Comparison of ENCODE assay signal across 17 cellular contexts in genomic region chr10:85919358-85920022, GRCh38.
DNase-seq lines count a peak whose midpoint lies in the region; ATAC-seq and TF ChIP-seq lines count a peak whose summit lies in the region.
"Had no signal": no experiment of that assay in that cellular context is flagged by ENCODE, and none has a peak within 500 bp of the region (broad histone marks: within the 10 kb centered on the region; RNA-seq: fewer than 3 reads in every experiment).

No MANE protein-coding gene starts in this region.

- no peak for TF ChIP-seq EP300 in esophagus muscularis mucosa (IDR thresholded peaks at IDR 0.05)

- DNase-seq in activated CD8-positive, alpha-beta memory T cell treated with anti-CD3 and anti-CD28 coated beads, Interleukin-2, amount 10 ng/mL, durations not matched to agents 7 days and 5 days: peak; percentile 22
- no peak for DNase-seq in activated CD8-positive, alpha-beta memory T cell treated with anti-CD3 and anti-CD28 coated beads for 24 hours
- peak; percentile 26 for DNase-seq in NCI-H2107 treated with DMSO at 0.1 percent for 48 hours (lab: John Stamatoyannopoulos, UW; ENCODE audit: unreplicated experiment)
- peak; percentile 80 for DNase-seq in esophagus muscularis mucosa (ENCODE audit: extremely low spot score)
- peak; percentile 19 to 20 for DNase-seq in uterus
- DNase-seq in psoas muscle: no peak
- no peak for DNase-seq in SJCRH30
- DNase-seq: activated CD4-positive, alpha-beta T cell treated with anti-CD3 and anti-CD28 coated beads, Interleukin-2, amount 50 U/mL, for 4 hours; activated naive CD8-positive, alpha-beta T cell treated with anti-CD3 and anti-CD28 coated beads, Interleukin-2, amount 50 U/mL, for 24 hours; DND-41; foreskin melanocyte; GM23248; natural killer cell; NCI-H526; stimulated activated CD4-positive, alpha-beta T cell treated with anti-CD3 and anti-CD28 coated beads, Interleukin-15, amount 100 ng/mL, for 24 hours had no signal

- no peaks in the 10 kb centered on the region for H3K36me3 ChIP-seq in esophagus muscularis mucosa
- no peaks in the 10 kb centered on the region for H3K36me3 ChIP-seq in uterus
- no peaks in the 10 kb centered on the region for H3K36me3 ChIP-seq in psoas muscle (ENCODE audit: insufficient read depth in 1 of 2, low read depth in 1 of 2)
- H3K36me3 ChIP-seq in SJCRH30: no peaks in the 10 kb centered on the region

- H3K27ac Mint-ChIP-seq in activated CD8-positive, alpha-beta memory T cell treated with anti-CD3 and anti-CD28 coated beads, Interleukin-2, amount 10 ng/mL, durations not matched to agents 7 days and 5 days: no peak overlapping the region
- H3K27ac Mint-ChIP-seq: activated naive CD8-positive, alpha-beta T cell treated with anti-CD3 and anti-CD28 coated beads, Interleukin-2, amount 50 U/mL, for 24 hours; natural killer cell had no signal

- no peaks in the 10 kb centered on the region for H3K36me3 Mint-ChIP-seq in activated CD8-positive, alpha-beta memory T cell treated with anti-CD3 and anti-CD28 coated beads, Interleukin-2, amount 10 ng/mL, durations not matched to agents 7 days and 5 days
- H3K36me3 Mint-ChIP-seq: natural killer cell had no signal

- H3K27me3 ChIP-seq in esophagus muscularis mucosa (no peaks in the 10 kb centered on the region), uterus (no peaks in the 10 kb centered on the region), psoas muscle (ENCODE audit: insufficient read depth in 3 of 3, low read length in 2 of 3) (peaks cover 0 to 2% (median 0%) of the 10 kb centered on the region in 3 donors), SJCRH30 (no peaks in the 10 kb centered on the region)

- peak overlapping the region in 1 of 4 donors; percentile 33 for H3K27ac ChIP-seq in esophagus muscularis mucosa (replicated peaks in 1 of 4)
- H3K27ac ChIP-seq in uterus: peak overlapping the region in 1 of 2 donors; percentile 2
- H3K27ac ChIP-seq in psoas muscle: no peak overlapping the region
- H3K27ac ChIP-seq in SJCRH30: no peak overlapping the region
- H3K27ac ChIP-seq: GM23248 had no signal

- no peaks in the 10 kb centered on the region for H3K9me3 ChIP-seq in esophagus muscularis mucosa
- no peaks in the 10 kb centered on the region for H3K9me3 ChIP-seq in uterus
- no peaks in the 10 kb centered on the region for H3K9me3 ChIP-seq in psoas muscle
- H3K9me3 ChIP-seq in SJCRH30 (replicated peaks): no peaks in the 10 kb centered on the region

- H3K27me3 Mint-ChIP-seq in activated CD8-positive, alpha-beta memory T cell treated with anti-CD3 and anti-CD28 coated beads, Interleukin-2, amount 10 ng/mL, durations not matched to agents 7 days and 5 days: no peaks in the 10 kb centered on the region

- H3K4me1 ChIP-seq in esophagus muscularis mucosa: peaks cover 9 to 63% (median 56%) of the 10 kb centered on the region in 4 donors
- peaks cover 0 to 4% of the 10 kb centered on the region in 2 donors for H3K4me1 ChIP-seq in uterus
- H3K4me1 ChIP-seq in psoas muscle: no peaks in the 10 kb centered on the region
- H3K4me1 ChIP-seq in SJCRH30: no peaks in the 10 kb centered on the region

- WGBS in esophagus muscularis mucosa: 16% methylated on average over 5 of the region's 5 CpGs
- WGBS in psoas muscle, 3 donors: 18 to 36% (median 26%) methylated on average over 5 of the region's 5 CpGs

- no peaks in the 10 kb centered on the region for H3K9me3 Mint-ChIP-seq in activated CD8-positive, alpha-beta memory T cell treated with anti-CD3 and anti-CD28 coated beads, Interleukin-2, amount 10 ng/mL, durations not matched to agents 7 days and 5 days (ENCODE audit: low read depth)
- H3K9me3 Mint-ChIP-seq: activated naive CD8-positive, alpha-beta T cell treated with anti-CD3 and anti-CD28 coated beads, Interleukin-2, amount 50 U/mL, for 24 hours; natural killer cell had no signal

- H3K4me3 Mint-ChIP-seq in activated CD8-positive, alpha-beta memory T cell treated with anti-CD3 and anti-CD28 coated beads, Interleukin-2, amount 10 ng/mL, durations not matched to agents 7 days and 5 days: no peak overlapping the region
- H3K4me3 Mint-ChIP-seq: activated naive CD8-positive, alpha-beta T cell treated with anti-CD3 and anti-CD28 coated beads, Interleukin-2, amount 50 U/mL, for 24 hours; natural killer cell had no signal

- intact Hi-C loops in esophagus muscularis mucosa (cut with DNase I) (no loop called here), uterus (cut with DNase I; ENCODE audit: low total_unique reads) (no loop called here), psoas muscle (cut with DNase I) (no loop called here)

- no peak for ATAC-seq in activated CD8-positive, alpha-beta memory T cell treated with anti-CD3 and anti-CD28 coated beads, Interleukin-2, amount 10 ng/mL, durations not matched to agents 7 days and 5 days
- ATAC-seq in psoas muscle: no peak
- no peak for ATAC-seq in HG02763 (IDR thresholded peaks at IDR 0.05; ENCODE audit: unreplicated experiment)
- ATAC-seq: activated naive CD8-positive, alpha-beta T cell treated with anti-CD3 and anti-CD28 coated beads, Interleukin-2, amount 50 U/mL, for 24 hours; natural killer cell; Panc1 had no signal

- CTCF ChIA-PET in activated CD8-positive, alpha-beta memory T cell treated with anti-CD3 and anti-CD28 coated beads, Interleukin-2, amount 10 ng/mL, durations not matched to agents 7 days and 5 days (lab: Charles Lee): no interaction called here

- TF ChIP-seq POLR2A in esophagus muscularis mucosa (IDR thresholded peaks at IDR 0.05; ENCODE audit: low read depth): no peak
- TF ChIP-seq POLR2A in uterus (IDR thresholded peaks at IDR 0.05): no peak

- H3K4me3 ChIP-seq in esophagus muscularis mucosa: no peak overlapping the region
- H3K4me3 ChIP-seq in uterus: no peak overlapping the region
- no peak overlapping the region for H3K4me3 ChIP-seq in psoas muscle
- no peak overlapping the region for H3K4me3 ChIP-seq in SJCRH30
- H3K4me3 ChIP-seq: GM23248 had no signal

- TF ChIP-seq CTCF in esophagus muscularis mucosa (IDR thresholded peaks at IDR 0.05) (no peak), uterus (IDR thresholded peaks at IDR 0.05) (no peak), psoas muscle (IDR thresholded peaks at IDR 0.05) (no peak)

- H3K4me1 Mint-ChIP-seq in activated CD8-positive, alpha-beta memory T cell treated with anti-CD3 and anti-CD28 coated beads, Interleukin-2, amount 10 ng/mL, durations not matched to agents 7 days and 5 days: no peaks in the 10 kb centered on the region
- H3K4me1 Mint-ChIP-seq: activated naive CD8-positive, alpha-beta T cell treated with anti-CD3 and anti-CD28 coated beads, Interleukin-2, amount 50 U/mL, for 24 hours; natural killer cell had no signal

Comparison
In these comparisons a context has a peak if more than half of its experiments do, and no peak if none do; other contexts are left out.
1. DNase-seq: peak in activated CD8-positive, alpha-beta memory T cell treated with anti-CD3 and anti-CD28 coated beads, Interleukin-2, amount 10 ng/mL, durations not matched to agents 7 days and 5 days (single experiment), NCI-H2107 treated with DMSO at 0.1 percent for 48 hours (single experiment), esophagus muscularis mucosa (single experiment) and uterus (2 of 2); none in activated CD8-positive, alpha-beta memory T cell treated with anti-CD3 and anti-CD28 coated beads for 24 hours (single experiment), psoas muscle (0 of 2) and SJCRH30 (0 of 2).